8 cellular contexts compared by ENCODE assay signal in the genomic region with DNA sequence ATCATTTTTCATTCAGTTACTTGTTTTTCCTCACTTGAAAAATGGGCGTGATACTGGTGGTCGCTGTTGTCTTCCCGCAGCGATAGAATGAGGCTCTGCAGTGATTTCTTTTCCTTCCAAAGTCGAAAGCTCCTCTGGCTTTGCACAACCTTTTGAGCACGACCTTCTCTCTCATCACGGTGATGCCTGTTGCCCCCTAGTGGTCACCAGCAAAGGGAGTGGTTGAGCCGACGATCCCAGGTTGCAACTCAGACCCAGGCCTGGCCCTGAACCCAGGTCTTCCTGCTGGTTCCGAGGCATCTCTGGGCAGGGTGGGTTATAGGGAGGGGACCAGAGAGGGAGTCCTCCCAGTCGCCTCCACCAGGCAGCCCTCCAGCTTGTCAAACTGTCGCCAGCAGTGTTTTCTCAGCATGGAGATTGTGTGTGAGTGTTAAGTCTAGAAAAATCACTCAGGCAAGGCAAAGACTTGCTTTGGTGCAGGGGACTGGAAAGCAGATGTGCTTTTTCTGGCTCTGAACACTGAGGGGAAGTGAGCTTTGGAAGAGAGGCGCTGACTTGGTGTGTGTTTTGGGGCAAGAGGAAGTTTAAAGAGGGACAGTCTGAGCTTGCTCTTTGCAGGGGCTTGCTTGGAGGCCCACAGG.
DNase-seq lines count a peak whose midpoint lies in the region; ATAC-seq and TF ChIP-seq lines count a peak whose summit lies in the region.

No MANE protein-coding gene starts in this region.

- no peaks in the 10 kb centered on the region for H3K36me3 Mint-ChIP-seq in activated T-helper 1 cell treated with anti-CD3 and anti-CD28 coated beads, Interleukin-12 subunit alpha, Interleukin-12 subunit beta, Interleukin-2, Interleukin-4 antibody, amounts not matched to agents 30 ng/mL and 10 ng/mL and 1 ng/mL, durations not matched to agents 14 hours and 24 hours and 36 hours (ENCODE audit: low read depth)

- H3K9me3 ChIP-seq in Panc1 (ENCODE audit: control insufficient read depth, insufficient read depth, low read depth, low read length) (no peaks in the 10 kb centered on the region), neuron (ENCODE audit: low read length) (no peaks in the 10 kb centered on the region), suprapubic skin (no peaks in the 10 kb centered on the region)

- no peak for TF ChIP-seq POLR2A in suprapubic skin (IDR thresholded peaks at IDR 0.05)

- 10% methylated on average over 10 of the region's 13 CpGs for WGBS in suprapubic skin

- no peaks in the 10 kb centered on the region for H3K36me3 ChIP-seq in Panc1 (ENCODE audit: control insufficient read depth, insufficient read depth, low read length)
- H3K36me3 ChIP-seq in neuron (ENCODE audit: insufficient read depth, low read length) = no peaks in the 10 kb centered on the region
- no peaks in the 10 kb centered on the region for H3K36me3 ChIP-seq in suprapubic skin

- peak; percentile 96 for TF ChIP-seq CTCF in Panc1 (IDR thresholded peaks at IDR 0.05)
- peak; percentile 90 for TF ChIP-seq CTCF in fibroblast of villous mesenchyme (IDR thresholded peaks at IDR 0.05; ENCODE audit: insufficient read depth, low read depth, low read length)
- TF ChIP-seq CTCF in suprapubic skin (IDR thresholded peaks at IDR 0.05) = peak; percentile 39 to 80

- ATAC-seq in Panc1 = peak; percentile 95
- ATAC-seq in GM19023 (IDR thresholded peaks at IDR 0.05; ENCODE audit: unreplicated experiment) = no peak

- H3K27ac ChIP-seq in Panc1 (ENCODE audit: low read length) (no peak overlapping the region), suprapubic skin (no peak overlapping the region)

- CTCF ChIA-PET in Panc1 (lab: Charles Lee) = interaction anchor here (0.6 to 1.2 kb wide), 9 partner anchors 9 to 630 kb away, joined by 3 to 8 read pairs (median 4); no protein-coding TSS in a partner anchor

- POLR2A ChIA-PET in Panc1 (lab: Charles Lee) = no interaction called here

- in situ Hi-C loops in Panc1 (cut with HindIII; ENCODE audit: low pct_unique_long_range_greater_than_20kb, low sequenced_read_pairs) = no loop called here

- no peak overlapping the region for H3K4me3 Mint-ChIP-seq in activated T-helper 1 cell treated with anti-CD3 and anti-CD28 coated beads, Interleukin-12 subunit alpha, Interleukin-12 subunit beta, Interleukin-2, Interleukin-4 antibody, amounts not matched to agents 30 ng/mL and 10 ng/mL and 1 ng/mL, durations not matched to agents 14 hours and 24 hours and 36 hours

- DNase-seq in COLO668 (lab: John Stamatoyannopoulos, UW; ENCODE audit: unreplicated experiment) = peak; percentile 68
- peak; percentile 53 for DNase-seq in HPDE6-E6E7 (ENCODE audit: extremely low spot score)
- peak; percentile 54 for DNase-seq in Panc1 (ENCODE audit: low read depth, low spot score)
- peak; percentile 23 for DNase-seq in activated T-helper 1 cell treated with anti-CD3 and anti-CD28 coated beads, Interleukin-12 subunit alpha, Interleukin-12 subunit beta, Interleukin-2, Interleukin-4 antibody, amounts not matched to agents 30 ng/mL and 10 ng/mL and 1 ng/mL, durations not matched to agents 14 hours and 24 hours and 36 hours (ENCODE audit: low spot score)
- DNase-seq in fibroblast of villous mesenchyme (ENCODE audit: low read depth) = peak; percentile 71
- peak in 1 of 2 donors; percentile 82 for DNase-seq in suprapubic skin (ENCODE audit: low spot score in 2 of 2)

- H3K4me1 Mint-ChIP-seq in activated T-helper 1 cell treated with anti-CD3 and anti-CD28 coated beads, Interleukin-12 subunit alpha, Interleukin-12 subunit beta, Interleukin-2, Interleukin-4 antibody, amounts not matched to agents 30 ng/mL and 10 ng/mL and 1 ng/mL, durations not matched to agents 14 hours and 24 hours and 36 hours (ENCODE audit: low read depth) = no peaks in the 10 kb centered on the region

- no peak overlapping the region for H2AFZ ChIP-seq in neuron (ENCODE audit: low read depth, low read length)

- no peak for TF ChIP-seq EP300 in suprapubic skin (IDR thresholded peaks at IDR 0.05)

- H3K4me3 ChIP-seq in Panc1 (ENCODE audit: low read depth in 2 of 2, low read length in 2 of 2) (peak overlapping the region in 1 of 2 experiments; percentile 14; a peak in 1 of 4 replicates), fibroblast of villous mesenchyme (ENCODE audit: low read depth, low read length) (peak overlapping the region; percentile 45), neuron (ENCODE audit: low read length) (peak overlapping the region; percentile 40), suprapubic skin (peak overlapping the region; percentile 40)

- no TSS peak for BruUV-seq in Panc1 (replicated peaks; lab: Mats Ljungman, UMichigan)

- intact Hi-C loops in Panc1 (cut with micrococcal nuclease; ENCODE audit: unreplicated experiment) = loop anchor here (5.0 kb wide), 2 partner anchors 278 to 348 kb away; no protein-coding TSS in a partner anchor
- intact Hi-C loops in activated T-helper 1 cell treated with anti-CD3 and anti-CD28 coated beads, Interleukin-12 subunit alpha, Interleukin-12 subunit beta, Interleukin-2, Interleukin-4 antibody, amounts not matched to agents 30 ng/mL and 10 ng/mL and 1 ng/mL, durations not matched to agents 14 hours and 24 hours and 36 hours (cut with micrococcal nuclease) = loop anchor here (2.0 kb wide), 1 partner anchor 276 kb away; no protein-coding TSS in a partner anchor

- H3K9me3 Mint-ChIP-seq in activated T-helper 1 cell treated with anti-CD3 and anti-CD28 coated beads, Interleukin-12 subunit alpha, Interleukin-12 subunit beta, Interleukin-2, Interleukin-4 antibody, amounts not matched to agents 30 ng/mL and 10 ng/mL and 1 ng/mL, durations not matched to agents 14 hours and 24 hours and 36 hours = no peaks in the 10 kb centered on the region

- H3K27me3 Mint-ChIP-seq in activated T-helper 1 cell treated with anti-CD3 and anti-CD28 coated beads, Interleukin-12 subunit alpha, Interleukin-12 subunit beta, Interleukin-2, Interleukin-4 antibody, amounts not matched to agents 30 ng/mL and 10 ng/mL and 1 ng/mL, durations not matched to agents 14 hours and 24 hours and 36 hours (ENCODE audit: insufficient read depth) = peaks cover 4% of the 10 kb centered on the region

- no peaks in the 10 kb centered on the region for H3K4me1 ChIP-seq in Panc1 (ENCODE audit: control insufficient read depth, insufficient read depth, low read length)
- H3K4me1 ChIP-seq in neuron (ENCODE audit: insufficient read depth, low read length) = peaks cover 8% of the 10 kb centered on the region
- H3K4me1 ChIP-seq in suprapubic skin = peaks cover 7% of the 10 kb centered on the region

- H3K27me3 ChIP-seq in Panc1 (ENCODE audit: control insufficient read depth, insufficient read depth, low read length) = peaks cover 12% of the 10 kb centered on the region
- peaks cover 29% of the 10 kb centered on the region for H3K27me3 ChIP-seq in neuron (ENCODE audit: insufficient read depth, low read length)
- peaks cover 9% of the 10 kb centered on the region for H3K27me3 ChIP-seq in suprapubic skin

- H3K27ac Mint-ChIP-seq in activated T-helper 1 cell treated with anti-CD3 and anti-CD28 coated beads, Interleukin-12 subunit alpha, Interleukin-12 subunit beta, Interleukin-2, Interleukin-4 antibody, amounts not matched to agents 30 ng/mL and 10 ng/mL and 1 ng/mL, durations not matched to agents 14 hours and 24 hours and 36 hours = no peak overlapping the region
